10 cellular contexts compared by ENCODE assay signal in genomic region chr7:123746055-123746454, GRCh38. TPM values are rescaled to one million over a fixed set of nuclear protein-coding genes. Genes with fewer than 3 reads are reported as not detected.
A peak's percentile ranks its signal among the peaks of the same experiment; 100 is the strongest.
DNase-seq lines count a peak whose midpoint lies in the region; ATAC-seq and TF ChIP-seq lines count a peak whose summit lies in the region.
"Had no signal": no experiment of that assay in that cellular context is flagged by ENCODE, and none has a peak within 500 bp of the region (broad histone marks: within the 10 kb centered on the region; RNA-seq: fewer than 3 reads in every experiment).

No MANE protein-coding gene starts in this region.

- H3K4me3 ChIP-seq in cardiac muscle cell (peak overlapping the region; percentile 93), iPS-20b (ENCODE audit: low read length) (peak overlapping the region; percentile 97)
- H3K4me3 ChIP-seq: body of pancreas had no signal

- POLR2A ChIA-PET in activated CD4-positive, alpha-beta memory T cell treated with anti-CD3 and anti-CD28 coated beads, Interleukin-2, amount 10 ng/mL, durations not matched to agents 7 days and 5 days (lab: Charles Lee) = interaction anchor here (1.1 to 1.7 kb wide), 2 partner anchors 30 to 43 kb away, joined by 3 to 5 read pairs; no protein-coding TSS in a partner anchor

- ATAC-seq in Right ventricle myocardium inferior = no peak
- ATAC-seq in GM18907 (IDR thresholded peaks at IDR 0.05; ENCODE audit: unreplicated experiment) = no peak
- ATAC-seq: body of pancreas had no signal

- TF ChIP-seq CTCF in cardiac muscle cell (IDR thresholded peaks at IDR 0.05; ENCODE audit: low read depth, low read length) (no peak), type B pancreatic cell (conservative IDR thresholded peaks at IDR 0.05) (no peak)

- H3K27me3 ChIP-seq in cardiac muscle cell (no peaks in the 10 kb centered on the region), iPS-20b (ENCODE audit: insufficient read depth, low read length) (no peaks in the 10 kb centered on the region)
- H3K27me3 ChIP-seq: body of pancreas had no signal

- DNase-seq in cardiac muscle cell (ENCODE audit: low read depth in 1 of 2, low spot score in 1 of 2) (no peak), Right ventricle myocardium inferior (ENCODE audit: missing footprints) (no peak), type B pancreatic cell (ENCODE audit: extremely low spot score, unreplicated experiment) (no peak), NCI-H226 (no peak), NCI-H1436 treated with DMSO at 0.1 percent for 48 hours (lab: John Stamatoyannopoulos, UW) (no peak)
- DNase-seq in activated CD4-positive, alpha-beta memory T cell treated with anti-CD3 and anti-CD28 coated beads, Interleukin-2, amount 10 ng/mL, durations not matched to agents 7 days and 5 days = no peak
- DNase-seq: body of pancreas, NCI-H1417 treated with DMSO at 0.1 percent for 48 hours had no signal

- intact Hi-C loops in Right ventricle myocardium inferior (cut with DNase I) = loop anchor here (5.0 kb wide), 2 partner anchors 34 to 109 kb away; no protein-coding TSS in a partner anchor

- H3K4me1 ChIP-seq in cardiac muscle cell (ENCODE audit: low read depth) (peaks cover 47% of the 10 kb centered on the region), iPS-20b (ENCODE audit: insufficient read depth, low read length) (peaks cover 47% of the 10 kb centered on the region)

- peaks cover 24% of the 10 kb centered on the region for H3K36me3 Mint-ChIP-seq in activated CD4-positive, alpha-beta memory T cell treated with anti-CD3 and anti-CD28 coated beads, Interleukin-2, amount 10 ng/mL, durations not matched to agents 7 days and 5 days (ENCODE audit: low read depth)
- H3K36me3 Mint-ChIP-seq in type B pancreatic cell = peaks cover 3% of the 10 kb centered on the region

- peak overlapping the region; percentile 93; the same call in 1 of the 2 replicates for H3K9ac ChIP-seq in iPS-20b (ENCODE audit: low read depth, low read length)

- H3K36me3 ChIP-seq in cardiac muscle cell (no peaks in the 10 kb centered on the region), iPS-20b (ENCODE audit: insufficient read depth, low read depth, low read length) (no peaks in the 10 kb centered on the region)

- H3K9me3 Mint-ChIP-seq in activated CD4-positive, alpha-beta memory T cell treated with anti-CD3 and anti-CD28 coated beads, Interleukin-2, amount 10 ng/mL, durations not matched to agents 7 days and 5 days = no peaks in the 10 kb centered on the region
- no peaks in the 10 kb centered on the region for H3K9me3 Mint-ChIP-seq in type B pancreatic cell

- peaks cover 52% of the 10 kb centered on the region for H3K4me1 Mint-ChIP-seq in activated CD4-positive, alpha-beta memory T cell treated with anti-CD3 and anti-CD28 coated beads, Interleukin-2, amount 10 ng/mL, durations not matched to agents 7 days and 5 days
- H3K4me1 Mint-ChIP-seq in type B pancreatic cell (ENCODE audit: unreplicated experiment) = peaks cover 37% of the 10 kb centered on the region

- H3K27ac Mint-ChIP-seq in activated CD4-positive, alpha-beta memory T cell treated with anti-CD3 and anti-CD28 coated beads, Interleukin-2, amount 10 ng/mL, durations not matched to agents 7 days and 5 days = no peak overlapping the region
- peak overlapping the region; percentile 98 for H3K27ac Mint-ChIP-seq in type B pancreatic cell

- CTCF ChIA-PET in activated CD4-positive, alpha-beta memory T cell treated with anti-CD3 and anti-CD28 coated beads, Interleukin-2, amount 10 ng/mL, durations not matched to agents 7 days and 5 days (lab: Charles Lee) = no interaction called here

- peak overlapping the region; percentile 100 for H3K4me3 Mint-ChIP-seq in activated CD4-positive, alpha-beta memory T cell treated with anti-CD3 and anti-CD28 coated beads, Interleukin-2, amount 10 ng/mL, durations not matched to agents 7 days and 5 days
- peak overlapping the region; percentile 96 for H3K4me3 Mint-ChIP-seq in type B pancreatic cell

- H3K27ac ChIP-seq in cardiac muscle cell (peak overlapping the region; percentile 99), iPS-20b (ENCODE audit: low read length) (no peak overlapping the region)

- no peaks in the 10 kb centered on the region for H3K27me3 Mint-ChIP-seq in activated CD4-positive, alpha-beta memory T cell treated with anti-CD3 and anti-CD28 coated beads, Interleukin-2, amount 10 ng/mL, durations not matched to agents 7 days and 5 days
- no peaks in the 10 kb centered on the region for H3K27me3 Mint-ChIP-seq in type B pancreatic cell

- no peaks in the 10 kb centered on the region for H3K9me3 ChIP-seq in cardiac muscle cell (ENCODE audit: low read depth)
- H3K9me3 ChIP-seq in iPS-20b (ENCODE audit: insufficient read depth, low read depth, low read length) = no peaks in the 10 kb centered on the region
- H3K9me3 ChIP-seq: body of pancreas had no signal

RNA-seq across cellular contexts. Expression of gene WASL, which starts 2.7 kb away (rescaled TPM):
- total RNA-seq in cardiac muscle cell (19.7 and 25.7 TPM in 2 replicates), Right ventricle myocardium inferior (28.4 TPM), type B pancreatic cell (ENCODE audit: low replicate concordance) (34.4 and 47.5 TPM in 2 replicates)
- polyA plus RNA-seq in cardiac muscle cell = 36.8 and 45.4 TPM in 2 replicates
- 1 to 10 TPM; 7.1 to 7.3 TPM for total RNA-seq in activated CD4-positive, alpha-beta memory T cell treated with anti-CD3 and anti-CD28 coated beads, Interleukin-2, amount 10 ng/mL, durations not matched to agents 7 days and 5 days
